Comparison of ENCODE assay signal across 11 cellular contexts in genomic region chr2:113832795-113833194, GRCh38.
"Had no signal": no experiment of that assay in that cellular context is flagged by ENCODE, and none has a peak within 500 bp of the region (broad histone marks: within the 10 kb centered on the region; RNA-seq: fewer than 3 reads in every experiment).

No MANE protein-coding gene starts in this region.

- FAIRE-seq: H1, H54 had no signal

- H3K4me1 ChIP-seq: HAP-1 had no signal

- H3K4me2 ChIP-seq: GM23338 had no signal

- H3K9me3 ChIP-seq: HAP-1 had no signal

- H3K9ac ChIP-seq: GM23248 had no signal

- H3K9me3 Mint-ChIP-seq: GM23338, H9, HFFc6 had no signal

- H3K4me3 Mint-ChIP-seq: GM23338, H9, HFFc6 had no signal

- H3K27ac Mint-ChIP-seq: GM23338, H9, HFFc6 had no signal

- H3K36me3 ChIP-seq: HAP-1 had no signal

- DNase-seq: GM23248, GOT3, H7, H9, HCEC 1CT, HFFc6 had no signal

- H3K4me3 ChIP-seq: GM23248, GM23338, HAP-1 had no signal

- ATAC-seq: GM23338, HCT116 had no signal

- H2AFZ ChIP-seq: GM23248, GM23338 had no signal

- H3K27ac ChIP-seq: GM23248 had no signal

- H3K4me1 Mint-ChIP-seq: GM23338, H9 had no signal
